15 cellular contexts compared by ENCODE assay signal in the genomic region with DNA sequence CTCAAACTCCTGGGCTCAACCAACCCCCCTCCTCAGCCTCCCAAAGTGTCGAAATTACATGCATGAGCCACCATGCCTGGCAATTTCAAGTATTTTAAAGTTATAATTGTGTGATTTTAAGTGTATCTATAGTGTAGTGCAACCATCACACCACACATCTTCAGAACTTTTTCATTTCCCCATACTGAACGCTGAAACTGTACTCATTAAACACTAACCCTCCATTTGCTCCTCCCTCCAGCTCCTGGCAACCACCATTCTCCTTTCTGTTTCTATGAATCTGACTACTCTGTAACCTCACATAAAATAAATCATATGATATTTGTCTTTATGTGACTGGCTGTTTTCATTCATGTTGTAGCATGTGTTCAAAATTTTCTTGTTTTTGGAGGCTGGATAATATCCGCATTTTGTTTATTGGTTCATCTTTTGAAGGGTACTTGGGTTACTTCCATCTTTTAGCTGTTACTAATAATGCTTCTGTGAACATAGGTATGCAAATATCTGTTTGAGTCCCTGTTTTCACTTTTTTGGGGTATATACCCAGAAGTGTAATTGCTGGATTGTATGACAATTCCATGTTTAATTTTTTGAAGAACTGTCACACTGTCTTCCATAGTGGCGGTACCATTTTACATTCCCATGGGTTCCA.
DNase-seq lines count a peak whose midpoint lies in the region; ATAC-seq lines count a peak whose summit lies in the region.
"Had no signal": no experiment of that assay in that cellular context is flagged by ENCODE, and none has a peak within 500 bp of the region (broad histone marks: within the 10 kb centered on the region; RNA-seq: fewer than 3 reads in every experiment).

No MANE protein-coding gene starts in this region.

- H3K9ac ChIP-seq in mesendoderm (ENCODE audit: low read length): no peak overlapping the region

- intact Hi-C loops in cardiac septum (cut with DNase I): no loop called here

- ATAC-seq in GM18499 (IDR thresholded peaks at IDR 0.05; ENCODE audit: insufficient read depth, unreplicated experiment) (peak; percentile 72), GM19438 (IDR thresholded peaks at IDR 0.05; ENCODE audit: low read depth, unreplicated experiment) (peak; percentile 90), HG02678 (IDR thresholded peaks at IDR 0.05; ENCODE audit: unreplicated experiment) (peak; percentile 83), HG03354 (IDR thresholded peaks at IDR 0.05; ENCODE audit: poor library complexity, severe bottlenecking, unreplicated experiment) (peak; percentile 88), HG02840 (IDR thresholded peaks at IDR 0.05; ENCODE audit: low FRiP score, unreplicated experiment) (no peak)
- ATAC-seq: effector memory CD8-positive, alpha-beta T cell; SK-N-SH treated with all-trans-retinoic acid at 6 μM for 48 hours had no signal

- no peaks in the 10 kb centered on the region for H3K79me1 ChIP-seq in mesendoderm (ENCODE audit: low read length)

- H3K4ac ChIP-seq in mesendoderm (ENCODE audit: low read depth, low read length): no peak overlapping the region

- no peak overlapping the region for H3K18ac ChIP-seq in mesendoderm (ENCODE audit: low read length)

- H3K4me3 ChIP-seq in mesendoderm (ENCODE audit: low read length): no peak overlapping the region
- H3K4me3 ChIP-seq: thyroid gland had no signal

- no peaks in the 10 kb centered on the region for H3K36me3 ChIP-seq in mesendoderm (ENCODE audit: control insufficient read depth, insufficient read depth, low read length)
- H3K36me3 ChIP-seq: thyroid gland had no signal

- H3K4me1 ChIP-seq in mesendoderm (ENCODE audit: control insufficient read depth, low read depth, low read length): no peaks in the 10 kb centered on the region

- no peak overlapping the region for H3K56ac ChIP-seq in mesendoderm (ENCODE audit: low read length)

- H4K8ac ChIP-seq in mesendoderm (ENCODE audit: low read depth, low read length): no peak overlapping the region

- DNase-seq in DMS53 (lab: John Stamatoyannopoulos, UW): no peak
- no peak for DNase-seq in mesendoderm
- DNase-seq in cardiac septum (ENCODE audit: low spot score): no peak
- DNase-seq: activated CD4-positive, CD25-positive, alpha-beta regulatory T cell treated with anti-CD3 and anti-CD28 coated beads, Interleukin-2, amount 50 U/mL, for 72 hours; activated T-cell treated with anti-CD3 and anti-CD28 coated beads, Interleukin-2, amount 50 U/mL, for 72 hours; DMS79 treated with DMSO at 0.1 percent for 48 hours; effector memory CD8-positive, alpha-beta T cell; NCI-H146; thyroid gland had no signal

- H2BK120ac ChIP-seq in mesendoderm (ENCODE audit: low read depth, low read length): no peak overlapping the region

- no peaks in the 10 kb centered on the region for H3K79me2 ChIP-seq in mesendoderm (ENCODE audit: control insufficient read depth, insufficient read depth, low read length)

- H3K27me3 ChIP-seq in mesendoderm (ENCODE audit: insufficient read depth, low read length, poor library complexity): no peaks in the 10 kb centered on the region
- H3K27me3 ChIP-seq: thyroid gland had no signal

- no peak overlapping the region for H3K27ac ChIP-seq in mesendoderm (ENCODE audit: low read depth, low read length)
- H3K27ac ChIP-seq: thyroid gland had no signal

- H2BK5ac ChIP-seq in mesendoderm (ENCODE audit: low read length): no peak overlapping the region

- H2BK15ac ChIP-seq in mesendoderm (replicated peaks; ENCODE audit: low read depth): no peak overlapping the region

- H2AK5ac ChIP-seq in mesendoderm (ENCODE audit: low read length): no peak overlapping the region

- H4K5ac ChIP-seq in mesendoderm (ENCODE audit: low read length): no peak overlapping the region

- no peak overlapping the region for H3K23ac ChIP-seq in mesendoderm (ENCODE audit: low read length)

- no CpG with 5 or more reads among the region's 4 CpGs for WGBS in mesendoderm (ENCODE audit: extremely low coverage, insufficient coverage, low lambda C conversion rate)

- no peak overlapping the region for H3K4me2 ChIP-seq in mesendoderm (ENCODE audit: low read length)
